ENCODE assay signal across 1 cellular context in genomic region chr12:131528144-131528543, GRCh38.
TF ChIP-seq lines count a peak whose summit lies in the region.

No MANE protein-coding gene starts in this region.

TF ChIP-seq in H1, 55 proteins besides CTCF, POLR2A, EP300 and RAD21 (continued from another document):
- TF ChIP-seq SP4 (IDR thresholded peaks at IDR 0.05; ENCODE audit: low read length) (no peak), RNF2 (IDR thresholded peaks at IDR 0.05; ENCODE audit: borderline replicate concordance, low read depth, low read length, missing control alignments, poor library complexity, severe bottlenecking) (no peak), KDM5A (IDR thresholded peaks at IDR 0.05; ENCODE audit: low read length) (no peak), TCF12 (IDR thresholded peaks at IDR 0.05; ENCODE audit: low read depth, low read length) (no peak), YY1 (IDR thresholded peaks at IDR 0.05; ENCODE audit: low read depth, low read length) (no peak), PHF8 (conservative IDR thresholded peaks at IDR 0.05; ENCODE audit: low read depth, low read length) (no peak), EZH2 (IDR thresholded peaks at IDR 0.05; ENCODE audit: low read depth, low read length, severe bottlenecking) (no peak)
